In the genomic region with DNA sequence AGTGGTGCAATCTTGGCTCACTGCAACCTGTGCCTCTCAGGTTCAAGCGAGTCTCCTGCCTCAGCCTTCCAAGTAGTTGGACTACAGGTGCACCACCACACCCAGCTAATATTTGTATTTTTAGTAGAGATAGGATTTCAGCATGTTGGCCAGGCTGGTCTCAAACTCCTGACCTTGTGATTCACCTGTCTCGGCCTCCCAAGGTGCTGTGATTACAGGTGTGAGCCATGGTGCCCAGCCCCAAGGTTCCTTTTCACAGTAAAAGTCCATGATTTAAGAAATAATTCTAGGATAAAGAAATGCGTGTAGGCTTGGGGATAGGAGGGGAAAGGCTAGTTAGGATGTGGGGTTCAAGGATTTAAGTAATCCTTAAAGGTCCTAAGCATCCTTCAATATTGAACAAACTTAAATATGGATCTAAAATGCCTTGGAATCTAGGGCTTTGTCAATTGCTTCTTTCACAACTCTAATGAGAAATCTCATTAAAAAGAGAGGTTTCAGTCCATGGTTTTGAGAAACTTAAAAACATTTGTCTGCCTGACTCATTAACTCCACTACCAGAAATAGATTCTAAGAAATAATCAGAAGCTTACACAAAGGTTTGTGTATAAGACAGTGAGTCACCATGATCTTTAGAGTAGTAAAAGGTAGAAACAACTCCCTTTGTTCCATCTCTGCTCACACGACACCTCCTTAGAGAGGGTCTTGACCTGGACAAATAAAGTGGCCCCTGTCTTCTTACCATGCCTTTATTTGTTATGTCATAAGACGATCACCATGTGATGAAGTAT, we compare ENCODE assay signal across 10 cellular contexts.
DNase-seq lines count a peak whose midpoint lies in the region; ATAC-seq and TF ChIP-seq lines count a peak whose summit lies in the region.
"Had no signal": no experiment of that assay in that cellular context is flagged by ENCODE, and none has a peak within 500 bp of the region (broad histone marks: within the 10 kb centered on the region; RNA-seq: fewer than 3 reads in every experiment).

No MANE protein-coding gene starts in this region.

- no peak for ATAC-seq in right cardiac atrium

- peak; percentile 59 for DNase-seq in activated effector memory CD4-positive, alpha-beta T cell treated with anti-CD3 and anti-CD28 coated beads, Interleukin-2, amount 50 U/mL, for 16 hours
- no peak for DNase-seq in activated effector memory CD4-positive, alpha-beta T cell treated with Interleukin-2 at 50 U/mL for 16 hours
- no peak for DNase-seq in activated CD4-positive, alpha-beta memory T cell treated with anti-CD3 and anti-CD28 coated beads, Interleukin-2, amount 10 ng/mL, durations not matched to agents 7 days and 5 days
- DNase-seq in fibroblast of pulmonary artery (ENCODE audit: low read depth) = peak; percentile 50
- peak; percentile 62 for DNase-seq in stromal cell of bone marrow (ENCODE audit: low read depth)
- DNase-seq in NCI-H1930 (lab: John Stamatoyannopoulos, UW) = no peak
- DNase-seq in right cardiac atrium = no peak
- no peak for DNase-seq in NCI-H2227 treated with DMSO at 0.1 percent for 48 hours (lab: John Stamatoyannopoulos, UW)
- DNase-seq: islet precursor cell, transverse colon had no signal

- no peak overlapping the region for H3K27ac ChIP-seq in right cardiac atrium (ENCODE audit: low read length)

- no peak overlapping the region for H3K4me3 Mint-ChIP-seq in activated CD4-positive, alpha-beta memory T cell treated with anti-CD3 and anti-CD28 coated beads, Interleukin-2, amount 10 ng/mL, durations not matched to agents 7 days and 5 days

- H3K9me3 ChIP-seq in right cardiac atrium (ENCODE audit: control insufficient read depth, low read length) = no peaks in the 10 kb centered on the region
- H3K9me3 ChIP-seq: transverse colon had no signal

- peaks cover 4% of the 10 kb centered on the region for H3K9me3 Mint-ChIP-seq in activated CD4-positive, alpha-beta memory T cell treated with anti-CD3 and anti-CD28 coated beads, Interleukin-2, amount 10 ng/mL, durations not matched to agents 7 days and 5 days

- TF ChIP-seq CTCF in fibroblast of pulmonary artery (IDR thresholded peaks at IDR 0.05; ENCODE audit: low read length, missing control alignments) = no peak

- H3K36me3 Mint-ChIP-seq in activated CD4-positive, alpha-beta memory T cell treated with anti-CD3 and anti-CD28 coated beads, Interleukin-2, amount 10 ng/mL, durations not matched to agents 7 days and 5 days (ENCODE audit: low read depth) = peaks cover 18% of the 10 kb centered on the region

- POLR2A ChIA-PET in activated CD4-positive, alpha-beta memory T cell treated with anti-CD3 and anti-CD28 coated beads, Interleukin-2, amount 10 ng/mL, durations not matched to agents 7 days and 5 days (lab: Charles Lee) = interaction anchor here (1.0 to 15.8 kb wide), 2 partner anchors 13 to 31 kb away, joined by 4 to 213 read pairs; no protein-coding TSS in a partner anchor

- H3K27me3 Mint-ChIP-seq in activated CD4-positive, alpha-beta memory T cell treated with anti-CD3 and anti-CD28 coated beads, Interleukin-2, amount 10 ng/mL, durations not matched to agents 7 days and 5 days = peaks cover 12% of the 10 kb centered on the region

- 97% methylated on average over 5 of the region's 5 CpGs for WGBS in right cardiac atrium

- CTCF ChIA-PET in activated CD4-positive, alpha-beta memory T cell treated with anti-CD3 and anti-CD28 coated beads, Interleukin-2, amount 10 ng/mL, durations not matched to agents 7 days and 5 days (lab: Charles Lee) = no interaction called here

- intact Hi-C loops in right cardiac atrium (cut with DNase I) = no loop called here

- H3K4me1 Mint-ChIP-seq in activated CD4-positive, alpha-beta memory T cell treated with anti-CD3 and anti-CD28 coated beads, Interleukin-2, amount 10 ng/mL, durations not matched to agents 7 days and 5 days = peaks cover 65% of the 10 kb centered on the region

- peaks cover 3% of the 10 kb centered on the region for H3K4me1 ChIP-seq in right cardiac atrium (ENCODE audit: control insufficient read depth, insufficient read depth, low read length)

- H3K4me3 ChIP-seq in fibroblast of pulmonary artery (replicated peaks; ENCODE audit: low read depth, low read length) (no peak overlapping the region), right cardiac atrium (ENCODE audit: low read length) (no peak overlapping the region)
- H3K4me3 ChIP-seq: transverse colon had no signal

- H3K27ac Mint-ChIP-seq in activated CD4-positive, alpha-beta memory T cell treated with anti-CD3 and anti-CD28 coated beads, Interleukin-2, amount 10 ng/mL, durations not matched to agents 7 days and 5 days = peak overlapping the region; percentile 28

- H3K27me3 ChIP-seq in right cardiac atrium (ENCODE audit: control insufficient read depth, insufficient read depth) = no peaks in the 10 kb centered on the region
- H3K27me3 ChIP-seq: transverse colon had no signal

Comparison
In these comparisons a context has a peak if more than half of its experiments do, and no peak if none do; other contexts are left out.
1. DNase-seq: peak in activated effector memory CD4-positive, alpha-beta T cell treated with anti-CD3 and anti-CD28 coated beads, Interleukin-2, amount 50 U/mL, for 16 hours (single experiment), fibroblast of pulmonary artery (single experiment) and stromal cell of bone marrow (single experiment); none in activated effector memory CD4-positive, alpha-beta T cell treated with Interleukin-2 at 50 U/mL for 16 hours (single experiment), activated CD4-positive, alpha-beta memory T cell treated with anti-CD3 and anti-CD28 coated beads, Interleukin-2, amount 10 ng/mL, durations not matched to agents 7 days and 5 days (single experiment), NCI-H1930 (0 of 2), right cardiac atrium (0 of 3) and NCI-H2227 treated with DMSO at 0.1 percent for 48 hours (single experiment).